ENCODE assay signal across 19 cellular contexts in the genomic region with DNA sequence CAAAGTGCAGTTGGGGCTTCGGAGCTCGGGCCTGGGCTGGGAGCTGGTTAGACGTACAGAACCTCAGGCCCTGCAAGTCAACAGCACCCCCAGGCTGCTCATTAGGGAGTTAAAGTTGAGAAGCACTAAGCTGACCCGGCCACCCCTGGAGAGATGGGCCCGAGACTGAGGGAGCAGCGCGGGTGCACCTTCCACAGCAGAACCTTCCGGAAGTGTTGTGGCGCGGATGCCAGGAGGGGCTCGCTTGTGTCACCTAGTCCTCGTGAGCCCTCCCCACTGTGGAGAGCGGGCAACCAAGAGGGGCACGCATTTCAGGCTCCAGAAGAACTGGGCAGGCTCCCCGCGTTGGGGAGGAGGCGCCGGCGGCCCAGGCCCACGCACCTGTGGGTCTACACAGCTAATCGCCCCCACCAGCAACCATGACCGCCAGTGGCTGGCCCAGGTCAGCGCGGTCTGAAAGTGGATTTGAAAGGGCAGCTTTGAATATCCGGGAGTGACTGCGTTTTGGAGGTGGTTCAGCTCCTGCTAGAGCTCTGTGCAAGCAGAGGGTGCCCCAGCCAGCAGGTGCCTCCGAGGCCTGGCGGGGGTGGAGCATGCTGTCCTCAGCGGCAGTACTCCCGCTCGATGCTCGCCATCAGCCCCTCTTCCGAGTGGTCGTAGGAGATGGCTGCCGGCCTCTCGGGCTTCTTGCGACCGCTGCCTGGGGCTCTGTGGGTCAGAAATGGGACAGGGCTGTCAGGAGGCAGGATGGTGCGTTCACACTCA. TPM values are rescaled to one million over a fixed set of nuclear protein-coding genes. Genes with fewer than 3 reads are reported as not detected.
A peak's percentile ranks its signal among the peaks of the same experiment; 100 is the strongest.
DNase-seq lines count a peak whose midpoint lies in the region; TF ChIP-seq lines count a peak whose summit lies in the region.
"Had no signal": no experiment of that assay in that cellular context is flagged by ENCODE, and none has a peak within 500 bp of the region (broad histone marks: within the 10 kb centered on the region; RNA-seq: fewer than 3 reads in every experiment).

No MANE protein-coding gene starts in this region.

- H3K27ac ChIP-seq in PC-9 (no peak overlapping the region), mesendoderm (ENCODE audit: low read depth, low read length) (no peak overlapping the region), urinary bladder (ENCODE audit: low read depth) (peak overlapping the region; percentile 78)

- peak overlapping the region; percentile 14 for H3K9ac ChIP-seq in mesendoderm (ENCODE audit: low read length)

- H3K56ac ChIP-seq in mesendoderm (ENCODE audit: low read length), result peak overlapping the region; percentile 59

- intact Hi-C loops in PC-9 (cut with micrococcal nuclease; ENCODE audit: unreplicated experiment), result loop anchor here (10.0 kb wide), 1 partner anchor 424 kb away; a partner anchor contains a TSS

- no peaks in the 10 kb centered on the region for H3K79me1 ChIP-seq in mesendoderm (ENCODE audit: low read length)

- H3K4ac ChIP-seq in mesendoderm (ENCODE audit: low read depth, low read length), result no peak overlapping the region

- H2BK15ac ChIP-seq in mesendoderm (replicated peaks; ENCODE audit: low read depth), result no peak overlapping the region

- H3K36me3 ChIP-seq in PC-9 (ENCODE audit: low read depth) (peaks cover 14% of the 10 kb centered on the region; the same call in 1 of the 2 replicates), mesendoderm (ENCODE audit: control insufficient read depth, insufficient read depth, low read length) (no peaks in the 10 kb centered on the region), urinary bladder (ENCODE audit: insufficient read depth) (no peaks in the 10 kb centered on the region)

- H3K4me2 ChIP-seq in PC-9, result peak overlapping the region; percentile 81
- H3K4me2 ChIP-seq in mesendoderm (ENCODE audit: low read length), result no peak overlapping the region

- no peak overlapping the region for H2BK120ac ChIP-seq in mesendoderm (ENCODE audit: low read depth, low read length)

- no peaks in the 10 kb centered on the region for H3K9me2 ChIP-seq in PC-9 (ENCODE audit: insufficient read depth)

- H4K20me1 ChIP-seq in PC-9 (ENCODE audit: insufficient read depth), result no peaks in the 10 kb centered on the region

- H3K4me3 ChIP-seq in PC-9, result no peak overlapping the region
- H3K4me3 ChIP-seq in choroid plexus epithelial cell (ENCODE audit: low read depth, low read length), result no peak overlapping the region
- H3K4me3 ChIP-seq in mesendoderm (ENCODE audit: low read length), result no peak overlapping the region
- H3K4me3 ChIP-seq in urinary bladder (ENCODE audit: low read depth, low read length), result no peak overlapping the region
- H3K4me3 ChIP-seq: gastrocnemius medialis, thyroid gland had no signal

- H4K8ac ChIP-seq in mesendoderm (ENCODE audit: low read depth, low read length), result no peak overlapping the region

- no peak for DNase-seq in PC-9
- DNase-seq in choroid plexus epithelial cell (ENCODE audit: low read depth), result no peak
- DNase-seq in mesendoderm, result no peak
- no peak for DNase-seq in dedifferentiated amniotic fluid mesenchymal stem cell (ENCODE audit: extremely low spot score)
- DNase-seq in ureter (ENCODE audit: low spot score), result no peak
- no peak for DNase-seq in occipital lobe (lab: John Stamatoyannopoulos, UW)
- DNase-seq: activated naive CD8-positive, alpha-beta T cell treated with anti-CD3 and anti-CD28 coated beads for 36 hours; AML-193; dermis blood vessel endothelial cell; gastrocnemius medialis; GM23248; left cardiac atrium; MM.1S; NCI-H1930; NCI-H446; stimulated activated CD4-positive, alpha-beta T cell treated with anti-CD3 and anti-CD28 coated beads, Interleukin-15, amount 100 ng/mL, for 24 hours had no signal

- POLR2A ChIA-PET in PC-9 (lab: Charles Lee; ENCODE audit: unreplicated experiment), result interaction anchor here (0.6 kb wide), 1 partner anchor 135 kb away, joined by 5 read pairs; no protein-coding TSS in a partner anchor

- H4K5ac ChIP-seq in mesendoderm (ENCODE audit: low read length), result no peak overlapping the region

- H2BK5ac ChIP-seq in mesendoderm (ENCODE audit: low read length), result no peak overlapping the region

- H3K18ac ChIP-seq in mesendoderm (ENCODE audit: low read length), result no peak overlapping the region

- no peak for TF ChIP-seq CTCF in PC-9 (conservative IDR thresholded peaks at IDR 0.05)
- TF ChIP-seq CTCF in choroid plexus epithelial cell (conservative IDR thresholded peaks at IDR 0.05; ENCODE audit: low read depth, low read length), result peak; percentile 24

- H3K4me1 ChIP-seq in PC-9 (replicated peaks; ENCODE audit: insufficient read depth) (peaks cover 10% of the 10 kb centered on the region; the same call in 1 of the 2 replicates), mesendoderm (ENCODE audit: control insufficient read depth, low read depth, low read length) (no peaks in the 10 kb centered on the region), urinary bladder (ENCODE audit: insufficient read depth) (no peaks in the 10 kb centered on the region)

- BruUV-seq in PC-9 (replicated peaks; lab: Mats Ljungman, UMichigan), result no TSS peak

- H3K79me2 ChIP-seq in PC-9 (ENCODE audit: low read depth) (no peaks in the 10 kb centered on the region), mesendoderm (ENCODE audit: control insufficient read depth, insufficient read depth, low read length) (no peaks in the 10 kb centered on the region)

- no peak overlapping the region for H2AFZ ChIP-seq in PC-9

- H3K9me3 ChIP-seq in PC-9 (ENCODE audit: insufficient read depth, low read depth), result no peaks in the 10 kb centered on the region
- H3K9me3 ChIP-seq: gastrocnemius medialis, thyroid gland had no signal

- peaks cover 7% of the 10 kb centered on the region for H3F3A ChIP-seq in PC-9 (ENCODE audit: insufficient read depth, low read depth)

- H3K27me3 ChIP-seq in PC-9 (ENCODE audit: insufficient read depth, low read depth), result no peaks in the 10 kb centered on the region
- no peaks in the 10 kb centered on the region for H3K27me3 ChIP-seq in mesendoderm (ENCODE audit: insufficient read depth, low read length, poor library complexity)
- H3K27me3 ChIP-seq: gastrocnemius medialis, thyroid gland had no signal

- CTCF ChIA-PET in PC-9 (lab: Charles Lee), result interaction anchor here (1.3 to 1.6 kb wide), 2 partner anchors 10 to 74 kb away, joined by 4 to 6 read pairs; no protein-coding TSS in a partner anchor

- no peak overlapping the region for H2AK5ac ChIP-seq in mesendoderm (ENCODE audit: low read length)

- WGBS in mesendoderm (ENCODE audit: extremely low coverage, insufficient coverage, low lambda C conversion rate), result no CpG with 5 or more reads among the region's 39 CpGs
- WGBS in urinary bladder, result 92% methylated on average over 39 of the region's 39 CpGs

- no peak overlapping the region for H3K23ac ChIP-seq in mesendoderm (ENCODE audit: low read length)

RNA-seq across cellular contexts. Expression of a gene that starts 15.1 kb away (rescaled TPM):
- total RNA-seq in PC-9 (2021) (10.9 and 14.6 TPM in 2 replicates), urinary bladder (17.7 TPM), ureter (18.8 TPM), occipital lobe (14.0 TPM)
- polyA plus RNA-seq in mesendoderm (2013, experiment 1 of 2), result 5.2 TPM
- 5.3 TPM for polyA plus RNA-seq in mesendoderm (2013, experiment 2 of 2)
- 20.7 TPM for polyA plus RNA-seq in urinary bladder

RNA-seq across cellular contexts. Expression of a gene that starts 21.8 kb away (rescaled TPM):
- total RNA-seq in PC-9 (2021) (0.43 and 0.61 TPM in 2 replicates), urinary bladder (7.2 TPM), ureter (4.0 TPM), occipital lobe (2.0 TPM)
- 0.08 TPM for polyA plus RNA-seq in mesendoderm (2013, experiment 1 of 2)
- 0.06 TPM for polyA plus RNA-seq in mesendoderm (2013, experiment 2 of 2)
- polyA plus RNA-seq in urinary bladder, result 6.2 TPM
- total RNA-seq: activated naive CD8-positive, alpha-beta T cell treated with anti-CD3 and anti-CD28 coated beads for 36 hours; neural crest cell had no signal
